10 cellular contexts compared by ENCODE assay signal in the genomic region with DNA sequence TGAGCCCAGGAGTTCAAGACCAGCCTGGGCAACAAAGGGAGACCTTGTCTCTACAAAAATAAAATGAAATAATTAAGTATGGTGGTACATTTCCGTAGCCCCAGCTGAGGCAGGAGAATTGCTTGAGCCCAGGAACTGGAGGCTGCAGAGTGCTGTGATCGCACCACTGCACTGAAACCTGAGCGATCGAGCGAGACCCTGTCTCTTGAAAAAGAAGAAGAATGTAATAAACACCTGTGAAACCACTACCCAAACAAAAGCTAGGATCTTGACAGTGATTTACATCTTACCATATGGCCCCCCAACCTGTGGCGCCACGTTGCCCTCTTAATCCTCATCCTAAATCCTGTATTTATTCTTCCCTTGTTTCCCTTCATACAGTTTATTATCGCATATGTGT.
"Had no signal": no experiment of that assay in that cellular context is flagged by ENCODE, and none has a peak within 500 bp of the region (broad histone marks: within the 10 kb centered on the region; RNA-seq: fewer than 3 reads in every experiment).

No MANE protein-coding gene starts in this region.

- H3K4me3 ChIP-seq: lower lobe of right lung had no signal

- ATAC-seq: naive thymus-derived CD4-positive, alpha-beta T cell had no signal

- H2AFZ ChIP-seq: parathyroid adenoma had no signal

- H3K36me3 ChIP-seq: lower lobe of right lung had no signal

- DNase-seq: activated CD4-positive, alpha-beta T cell treated with anti-CD3 and anti-CD28 coated beads, Interleukin-2, amount 50 U/mL, for 1 hour; activated T-cell treated with anti-CD3 and anti-CD28 coated beads, Interleukin-2, amount 50 U/mL, for 1 hour; anterior cingulate cortex; cerebellar nuclear complex; hypothalamus; lower lobe of right lung; midbrain; naive thymus-derived CD4-positive, alpha-beta T cell; stimulated activated CD4-positive, alpha-beta T cell treated with anti-CD3 and anti-CD28 coated beads, Interleukin-4, amount 100 ng/mL, for 4 hours had no signal

- H3K4me1 ChIP-seq: lower lobe of right lung had no signal

- H3K79me2 ChIP-seq: parathyroid adenoma had no signal

- H3K27ac ChIP-seq: lower lobe of right lung, parathyroid adenoma had no signal

- H3K9me3 ChIP-seq: lower lobe of right lung had no signal

- H3K9ac ChIP-seq: parathyroid adenoma had no signal
